ENCODE assay signal across 8 cellular contexts in the genomic region with DNA sequence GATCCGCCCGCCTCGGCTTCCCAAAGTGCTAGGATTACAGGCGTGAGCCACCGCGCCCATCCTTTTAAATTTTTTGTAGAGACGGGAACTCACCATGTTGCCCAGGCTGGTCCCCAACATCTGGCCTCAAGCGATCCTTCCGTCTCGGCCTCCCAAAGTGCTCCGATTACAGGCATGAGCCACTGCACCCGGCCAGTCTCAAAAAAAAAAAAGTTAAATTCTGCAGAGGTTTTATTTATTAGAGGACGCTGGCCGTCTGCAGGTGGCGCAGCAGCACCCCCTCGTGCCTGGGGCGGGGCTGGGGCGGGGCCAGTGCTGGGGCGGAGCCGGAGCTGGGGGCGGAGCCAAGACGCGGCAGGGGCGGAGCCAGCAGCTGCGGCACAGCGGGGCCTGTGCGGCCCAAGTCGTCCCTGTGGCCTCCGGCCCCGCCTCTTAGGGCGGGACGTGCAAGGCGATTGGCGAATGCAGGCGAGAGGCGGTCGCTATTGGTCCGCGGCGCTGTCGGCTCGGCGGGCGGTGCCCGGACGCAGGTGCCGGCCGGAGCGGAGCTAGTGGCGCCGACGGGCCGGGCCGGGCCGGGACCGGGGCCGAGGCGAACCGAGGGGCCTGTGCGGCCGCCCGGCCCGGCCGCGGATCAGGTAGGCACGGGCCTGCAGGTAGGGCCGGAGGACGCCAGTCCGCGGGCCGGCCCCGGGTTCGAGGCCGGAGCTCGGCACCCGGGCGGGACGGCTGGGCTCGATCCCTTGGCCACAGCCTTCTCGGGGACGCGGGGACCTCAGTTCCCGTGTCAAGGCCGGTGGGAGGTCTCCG. TPM values are rescaled to one million over a fixed set of nuclear protein-coding genes. Genes with fewer than 3 reads are reported as not detected.
DNase-seq lines count a peak whose midpoint lies in the region; ATAC-seq and TF ChIP-seq lines count a peak whose summit lies in the region.

A gene with protein sequence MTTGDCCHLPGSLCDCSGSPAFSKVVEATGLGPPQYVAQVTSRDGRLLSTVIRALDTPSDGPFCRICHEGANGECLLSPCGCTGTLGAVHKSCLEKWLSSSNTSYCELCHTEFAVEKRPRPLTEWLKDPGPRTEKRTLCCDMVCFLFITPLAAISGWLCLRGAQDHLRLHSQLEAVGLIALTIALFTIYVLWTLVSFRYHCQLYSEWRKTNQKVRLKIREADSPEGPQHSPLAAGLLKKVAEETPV (plus strand): TSS at position 523 of the 810 bp plus-strand sequence. CDS start 8,536 bp downstream, outside the sequence.

- H3K4me3 Mint-ChIP-seq in Calu3 (ENCODE audit: low read depth, unreplicated experiment) = no peak within 1 kb of the TSS

- peak; percentile 98 for ATAC-seq in GM21390 (IDR thresholded peaks at IDR 0.05; ENCODE audit: unreplicated experiment)

- intact Hi-C loops in Calu3 (cut with micrococcal nuclease; ENCODE audit: unreplicated experiment) = no loop called here

- no TSS peak for BruUV-seq in Calu3 (replicated peaks; lab: Mats Ljungman, UMichigan)

- peak; percentile 33 for TF ChIP-seq CTCF in Calu3 (IDR thresholded peaks at IDR 0.05; ENCODE audit: unreplicated experiment)

- DNase-seq in Calu3 (peak; percentile 93), NOMO-1 treated with dmso at 0.1 percent for 144 hours (lab: John Stamatoyannopoulos, UW; ENCODE audit: unreplicated experiment) (peak; percentile 88)
- DNase-seq in activated CD8-positive, alpha-beta memory T cell treated with anti-CD3 and anti-CD28 coated beads for 48 hours (ENCODE audit: low read depth in 2 of 3, low spot score in 2 of 3) = peak; percentile 86 to 97 (median 87)
- DNase-seq in stimulated activated CD8-positive, alpha-beta memory T cell treated with anti-CD3 and anti-CD28 coated beads, Interleukin-15, amount 100 ng/mL, for 24 hours (ENCODE audit: low read depth) = peak; percentile 96

- no peaks in the 10 kb centered on the region for H3K4me1 Mint-ChIP-seq in Calu3 (ENCODE audit: low read depth, unreplicated experiment)

- no peaks in the 10 kb centered on the region for H3K36me3 ChIP-seq in HUES48 (ENCODE audit: control insufficient read depth, insufficient read depth, low read length)
- H3K36me3 ChIP-seq in endocrine pancreas (ENCODE audit: control insufficient read depth, insufficient read depth, low read length) = no peaks in the 10 kb centered on the region
- no peaks in the 10 kb centered on the region for H3K36me3 ChIP-seq in mesodermal cell (ENCODE audit: control insufficient read depth, insufficient read depth, low read length)

- H3K27me3 ChIP-seq in HUES48 (ENCODE audit: control insufficient read depth, insufficient read depth, low read length) = no peaks in the 10 kb centered on the region
- no peaks in the 10 kb centered on the region for H3K27me3 ChIP-seq in endocrine pancreas (ENCODE audit: control insufficient read depth, insufficient read depth, low read length)

- 4 to 6% methylated on average over 77 to 81 of the region's 85 CpGs for WGBS in mesodermal cell (ENCODE audit: insufficient coverage in 2 of 2), 2 experiments

- H3K9me3 Mint-ChIP-seq in Calu3 (ENCODE audit: low read depth, unreplicated experiment) = no peaks in the 10 kb centered on the region

- H3K4me1 ChIP-seq in HUES48 (ENCODE audit: control insufficient read depth, insufficient read depth, low read length) (0 out of 2 replicates have a peak, but pooled peaks cover 4% of the 10 kb centered on the region), endocrine pancreas (ENCODE audit: control insufficient read depth, insufficient read depth, low read length) (no peaks in the 10 kb centered on the region), mesodermal cell (ENCODE audit: control insufficient read depth, insufficient read depth, low read length, poor library complexity, severe bottlenecking) (peaks cover 2% of the 10 kb centered on the region)

- H3K36me3 Mint-ChIP-seq in Calu3 (ENCODE audit: insufficient read depth, unreplicated experiment) = no peaks in the 10 kb centered on the region

- peak within 1 kb of the TSS; percentile 83 for H3K4me3 ChIP-seq in HUES48 (ENCODE audit: low read depth, low read length)
- H3K4me3 ChIP-seq in endocrine pancreas (ENCODE audit: control insufficient read depth, insufficient read depth, low read length) = peak within 1 kb of the TSS; percentile 27
- H3K4me3 ChIP-seq in mesodermal cell (ENCODE audit: extremely low read depth, insufficient read depth, low read length, poor library complexity, severe bottlenecking) = peak within 1 kb of the TSS; percentile 59

- H3K27ac ChIP-seq in HUES48 (ENCODE audit: low read depth, low read length) (no peak within 1 kb of the TSS), mesodermal cell (ENCODE audit: low read depth, low read length, severe bottlenecking) (no peak within 1 kb of the TSS)

- H3K9ac ChIP-seq in HUES48 (ENCODE audit: low read depth, low read length) (peak within 1 kb of the TSS; percentile 48), endocrine pancreas (ENCODE audit: control insufficient read depth, insufficient read depth, low read length) (peak within 1 kb of the TSS; percentile 69)

- CTCF ChIA-PET in Calu3 (lab: Charles Lee) = interaction anchor here (0.6 to 1.6 kb wide), 14 partner anchors 11 to 168 kb away, joined by 3 to 8 read pairs (median 4); a partner anchor contains a TSS

- no peaks in the 10 kb centered on the region for H3K27me3 Mint-ChIP-seq in Calu3 (ENCODE audit: unreplicated experiment)

- no peak within 1 kb of the TSS for H3K27ac Mint-ChIP-seq in Calu3 (ENCODE audit: unreplicated experiment)

- H3K9me3 ChIP-seq in HUES48 (ENCODE audit: control insufficient read depth, insufficient read depth, low read length) (no peaks in the 10 kb centered on the region), endocrine pancreas (ENCODE audit: control insufficient read depth, low read length) (no peaks in the 10 kb centered on the region), mesodermal cell (ENCODE audit: control insufficient read depth, low read length) (no peaks in the 10 kb centered on the region)

RNA-seq across cellular contexts. Expression of the gene that starts here (rescaled TPM):
- 10.1 and 12.8 TPM in 2 replicates for total RNA-seq in Calu3 (2022)
- 26.4 TPM for polyA plus RNA-seq in mesodermal cell (2013, experiment 1 of 2)
- 20.7 TPM for polyA plus RNA-seq in mesodermal cell (2013, experiment 2 of 2)

Comparison
In these comparisons a context has a peak if more than half of its experiments do, and no peak if none do; other contexts are left out.
1. H3K4me3 ChIP-seq: peak in every context shown above with its lines; median percentile 83 in HUES48; 59 in mesodermal cell; 27 in endocrine pancreas.